18 cellular contexts compared by ENCODE assay signal in the genomic region with DNA sequence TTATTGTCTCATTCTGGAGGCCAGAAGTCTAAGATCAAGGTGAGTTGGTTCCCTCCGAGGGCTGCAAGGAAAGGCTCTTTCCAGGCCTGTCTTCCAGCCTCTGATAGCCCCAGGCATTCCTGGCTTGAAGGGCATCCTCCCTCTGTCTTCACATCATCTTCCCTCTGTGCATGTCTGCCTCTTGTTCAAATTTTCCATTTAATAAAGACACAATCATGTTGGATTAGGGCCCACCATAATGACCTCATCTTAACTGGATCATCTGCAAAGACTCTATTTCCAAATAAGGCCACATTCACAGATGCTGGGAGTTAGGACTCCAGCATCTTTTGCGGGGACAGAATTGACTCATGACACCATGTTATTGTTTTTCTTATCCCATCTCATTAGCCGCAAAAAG.
"Had no signal": no experiment of that assay in that cellular context is flagged by ENCODE, and none has a peak within 500 bp of the region (broad histone marks: within the 10 kb centered on the region; RNA-seq: fewer than 3 reads in every experiment).

No MANE protein-coding gene starts in this region.

- H3K27me3 ChIP-seq: left lung had no signal

- H3K4me3 Mint-ChIP-seq: activated naive CD4-positive, alpha-beta T cell treated with anti-CD3 and anti-CD28 coated beads, Interleukin-2, amount 10 ng/mL, durations not matched to agents 7 days and 5 days; activated T-cell treated with anti-CD3 and anti-CD28 coated beads, Interleukin-2, amount 50 U/mL, for 4 hours; neural crest cell; stimulated activated naive CD8-positive, alpha-beta T cell treated with anti-CD3 and anti-CD28 coated beads, Interleukin-15, Interleukin-2, amounts not matched to agents 100 ng/mL and 50 ng/mL, for 24 hours; type B pancreatic cell had no signal

- H3K9me3 ChIP-seq: gastrocnemius medialis, heart left ventricle, left lung, prostate gland had no signal

- H3K36me3 Mint-ChIP-seq: activated naive CD4-positive, alpha-beta T cell treated with anti-CD3 and anti-CD28 coated beads, Interleukin-2, amount 10 ng/mL, durations not matched to agents 7 days and 5 days had no signal

- H3K4me3 ChIP-seq: coronary artery, gastrocnemius medialis, heart left ventricle, left lung, prostate gland had no signal

- H3K27ac Mint-ChIP-seq: activated naive CD4-positive, alpha-beta T cell treated with anti-CD3 and anti-CD28 coated beads, Interleukin-2, amount 10 ng/mL, durations not matched to agents 7 days and 5 days; stimulated activated naive CD8-positive, alpha-beta T cell treated with anti-CD3 and anti-CD28 coated beads, Interleukin-15, Interleukin-2, amounts not matched to agents 100 ng/mL and 50 ng/mL, for 24 hours; type B pancreatic cell had no signal

- H3K36me3 ChIP-seq: gastrocnemius medialis, heart left ventricle, left lung, prostate gland had no signal

- H3K9me3 Mint-ChIP-seq: activated T-cell treated with anti-CD3 and anti-CD28 coated beads, Interleukin-2, amount 50 U/mL, for 4 hours; neural crest cell; stimulated activated naive CD8-positive, alpha-beta T cell treated with anti-CD3 and anti-CD28 coated beads, Interleukin-15, Interleukin-2, amounts not matched to agents 100 ng/mL and 50 ng/mL, for 24 hours had no signal

- DNase-seq: activated CD4-positive, alpha-beta T cell treated with anti-CD3 and anti-CD28 coated beads, Interleukin-2, amount 50 U/mL, for 1 hour; activated CD4-positive, CD25-positive, alpha-beta regulatory T cell treated with anti-CD3 and anti-CD28 coated beads, Interleukin-2, amount 50 U/mL, for 72 hours; activated CD8-positive, alpha-beta memory T cell treated with anti-CD3 and anti-CD28 coated beads, Interleukin-2, amount 50 U/mL, for 4 hours; activated naive CD4-positive, alpha-beta T cell treated with anti-CD3 and anti-CD28 coated beads, Interleukin-2, amount 10 ng/mL, durations not matched to agents 7 days and 5 days; activated T-cell treated with anti-CD3 and anti-CD28 coated beads, Interleukin-2, amount 50 U/mL, for 4 hours; aorta; erythroblast; gastrocnemius medialis; heart left ventricle; left lung; right cardiac atrium; stimulated activated CD4-positive, alpha-beta T cell treated with anti-CD3 and anti-CD28 coated beads, Interleukin-15, amount 100 ng/mL, for 24 hours; stimulated activated CD4-positive, alpha-beta T cell treated with anti-CD3 and anti-CD28 coated beads, Interleukin-2, amount 100 ng/mL, for 48 hours had no signal

- H3K4me1 ChIP-seq: gastrocnemius medialis, heart left ventricle, left lung, prostate gland had no signal

- H3K27me3 Mint-ChIP-seq: type B pancreatic cell had no signal

- ATAC-seq: activated T-cell treated with anti-CD3 and anti-CD28 coated beads, Interleukin-2, amount 50 U/mL, for 4 hours; heart left ventricle; left lung; right cardiac atrium had no signal

- H3K27ac ChIP-seq: coronary artery, gastrocnemius medialis, heart left ventricle, left lung, prostate gland had no signal
